Comparison of ENCODE assay signal across 17 cellular contexts in the genomic region with DNA sequence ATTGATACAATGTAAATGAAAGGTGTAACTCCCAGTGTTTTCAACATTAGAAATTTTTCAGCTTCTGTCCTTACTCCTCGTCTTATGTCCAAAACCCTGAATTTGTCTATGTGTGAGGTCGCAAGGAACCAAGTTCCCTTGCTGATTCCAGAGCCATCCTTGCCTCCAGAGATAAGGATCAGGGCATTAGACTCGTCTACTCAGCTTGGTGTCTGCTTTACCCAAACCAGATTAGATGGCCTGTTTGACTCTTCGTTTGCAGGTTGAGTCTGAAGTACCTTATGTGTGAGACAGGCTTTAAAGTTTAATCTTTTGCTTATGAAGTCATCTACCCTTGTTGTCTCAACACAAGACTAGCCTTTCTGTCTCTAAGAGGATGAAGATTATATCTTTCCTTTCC.
"Had no signal": no experiment of that assay in that cellular context is flagged by ENCODE, and none has a peak within 500 bp of the region (broad histone marks: within the 10 kb centered on the region; RNA-seq: fewer than 3 reads in every experiment).

No MANE protein-coding gene starts in this region.

- H3K9me3 ChIP-seq: body of pancreas, right lobe of liver, stomach, vagina had no signal

- H3K9ac ChIP-seq: parathyroid adenoma had no signal

- ATAC-seq: activated CD8-positive, alpha-beta T cell treated with anti-CD3 and anti-CD28 coated beads, Interleukin-2, amount 10 ng/mL, durations not matched to agents 7 days and 5 days; body of pancreas; effector memory CD8-positive, alpha-beta T cell; left ventricle myocardium superior; naive thymus-derived CD8-positive, alpha-beta T cell; stimulated activated effector memory CD8-positive, alpha-beta T cell treated with anti-CD3 and anti-CD28 coated beads, Interleukin-12 subunit alpha, Interleukin-12 subunit beta, amount 100 ng/mL, for 72 hours had no signal

- DNase-seq: activated CD4-positive, alpha-beta T cell treated with anti-CD3 and anti-CD28 coated beads for 48 hours; activated CD8-positive, alpha-beta T cell treated with anti-CD3 and anti-CD28 coated beads, Interleukin-2, amount 10 ng/mL, durations not matched to agents 7 days and 5 days; activated T-cell treated with anti-CD3 and anti-CD28 coated beads, Interleukin-2, amount 50 U/mL, for 48 hours; body of pancreas; caudate nucleus; effector memory CD8-positive, alpha-beta T cell; left ventricle myocardium superior; naive thymus-derived CD8-positive, alpha-beta T cell; right lobe of liver; stimulated activated CD4-positive, alpha-beta T cell treated with anti-CD3 and anti-CD28 coated beads, Interleukin-4, amount 100 ng/mL, for 24 hours; stomach; T-helper 1 cell; trophoblast cell had no signal

- H3K27ac Mint-ChIP-seq: effector memory CD8-positive, alpha-beta T cell; stimulated activated effector memory CD8-positive, alpha-beta T cell treated with anti-CD3 and anti-CD28 coated beads, Interleukin-12 subunit alpha, Interleukin-12 subunit beta, amount 100 ng/mL, for 72 hours had no signal

- H3K27ac ChIP-seq: body of pancreas, parathyroid adenoma, stomach, vagina had no signal

- H3K79me2 ChIP-seq: parathyroid adenoma had no signal

- H3K4me2 ChIP-seq: smooth muscle cell had no signal

- H3K27me3 ChIP-seq: body of pancreas, right lobe of liver, stomach, vagina had no signal

- H3K9me3 Mint-ChIP-seq: effector memory CD8-positive, alpha-beta T cell; naive thymus-derived CD8-positive, alpha-beta T cell; stimulated activated effector memory CD8-positive, alpha-beta T cell treated with anti-CD3 and anti-CD28 coated beads, Interleukin-12 subunit alpha, Interleukin-12 subunit beta, amount 100 ng/mL, for 72 hours had no signal

- H3K4me1 ChIP-seq: parathyroid adenoma had no signal

- H3K27me3 Mint-ChIP-seq: effector memory CD8-positive, alpha-beta T cell; naive thymus-derived CD8-positive, alpha-beta T cell had no signal

- H3K4me3 ChIP-seq: body of pancreas, smooth muscle cell, stomach, vagina had no signal

- H3K4me3 Mint-ChIP-seq: effector memory CD8-positive, alpha-beta T cell; stimulated activated effector memory CD8-positive, alpha-beta T cell treated with anti-CD3 and anti-CD28 coated beads, Interleukin-12 subunit alpha, Interleukin-12 subunit beta, amount 100 ng/mL, for 72 hours had no signal

- H2AFZ ChIP-seq: parathyroid adenoma had no signal
